Comparison of ENCODE assay signal across 11 cellular contexts in the genomic region with DNA sequence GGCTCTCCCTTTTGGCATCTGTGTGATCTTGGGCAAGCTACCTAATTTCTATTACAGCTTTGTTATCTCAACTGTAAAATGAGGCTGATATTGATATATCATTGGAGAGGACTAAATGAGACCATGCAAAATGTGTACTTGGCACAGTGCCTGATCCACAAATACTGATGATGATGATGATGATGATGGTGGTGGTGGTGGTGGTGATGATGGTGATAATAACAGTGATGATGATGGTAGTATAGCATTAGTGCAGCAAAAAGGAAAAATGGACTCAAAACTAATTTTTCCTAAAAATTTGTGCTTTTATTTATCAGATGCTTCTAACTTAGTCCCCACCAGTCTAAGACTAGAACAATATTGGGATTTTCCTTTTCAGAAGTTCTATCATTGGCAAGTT.
"Had no signal": no experiment of that assay in that cellular context is flagged by ENCODE, and none has a peak within 500 bp of the region (broad histone marks: within the 10 kb centered on the region; RNA-seq: fewer than 3 reads in every experiment).

No MANE protein-coding gene starts in this region.

- H3K4me2 ChIP-seq: GM23338 had no signal

- H3K4me3 ChIP-seq: GM23248, GM23338, HAP-1 had no signal

- H2AFZ ChIP-seq: GM23248, GM23338 had no signal

- H3K9ac ChIP-seq: GM23248 had no signal

- ATAC-seq: GM23338, HCT116 had no signal

- DNase-seq: GOT3, H7, H9, HCEC 1CT, HFFc6 had no signal

- H3K9me3 ChIP-seq: HAP-1 had no signal

- H3K27ac ChIP-seq: GM23248 had no signal

- FAIRE-seq: H1, H54 had no signal

- H3K36me3 ChIP-seq: HAP-1 had no signal

- H3K4me1 ChIP-seq: HAP-1 had no signal
